9 cellular contexts compared by ENCODE assay signal in genomic region chr9:136089697-136090045, GRCh38. TPM values are rescaled to one million over a fixed set of nuclear protein-coding genes. Genes with fewer than 3 reads are reported as not detected.
DNase-seq lines count a peak whose midpoint lies in the region; ATAC-seq and TF ChIP-seq lines count a peak whose summit lies in the region.
"Had no signal": no experiment of that assay in that cellular context is flagged by ENCODE, and none has a peak within 500 bp of the region (broad histone marks: within the 10 kb centered on the region; RNA-seq: fewer than 3 reads in every experiment).

No MANE protein-coding gene starts in this region.

- intact Hi-C loops in activated CD8-positive, alpha-beta T cell treated with anti-CD3 and anti-CD28 coated beads for 36 hours (cut with micrococcal nuclease): loop anchor here (5.0 kb wide), 1 partner anchor 33 kb away; no protein-coding TSS in a partner anchor
- intact Hi-C loops in PC-3 (cut with micrococcal nuclease): loop anchor here (2.0 kb wide), 1 partner anchor 33 kb away; no protein-coding TSS in a partner anchor
- intact Hi-C loops in tibial artery (cut with DNase I; ENCODE audit: low total_unique reads): loop anchor here (5.0 kb wide), 2 partner anchors 33 to 37 kb away; no protein-coding TSS in a partner anchor

- ATAC-seq in activated CD8-positive, alpha-beta T cell treated with anti-CD3 and anti-CD28 coated beads for 36 hours: no peak
- ATAC-seq in activated CD8-positive, alpha-beta T cell treated with anti-CD3 and anti-CD28 coated beads, Interleukin-2, amount 10 ng/mL, durations not matched to agents 7 days and 5 days: no peak
- ATAC-seq in PC-3: no peak
- ATAC-seq in activated T-helper 17 cell treated with anti-CD3 and anti-CD28 coated beads, Interleukin-2, amount 50 U/mL, for 72 hours (replicated peaks): no peak
- ATAC-seq in GM21717 (IDR thresholded peaks at IDR 0.05; ENCODE audit: unreplicated experiment): no peak

- no peak overlapping the region for H3K27ac Mint-ChIP-seq in activated CD8-positive, alpha-beta T cell treated with anti-CD3 and anti-CD28 coated beads for 36 hours
- no peak overlapping the region for H3K27ac Mint-ChIP-seq in activated CD8-positive, alpha-beta T cell treated with anti-CD3 and anti-CD28 coated beads, Interleukin-2, amount 10 ng/mL, durations not matched to agents 7 days and 5 days
- no peak overlapping the region for H3K27ac Mint-ChIP-seq in T-helper 2 cell treated with Interferon-gamma antibody and Interleukin-4, amounts not matched to agents 5 μg/mL and 100 μg/mL, for 36 hours
- H3K27ac Mint-ChIP-seq in activated T-helper 17 cell treated with anti-CD3 and anti-CD28 coated beads, Interleukin-2, amount 50 U/mL, for 72 hours: no peak overlapping the region

- peaks cover 58% of the 10 kb centered on the region for H3K79me2 ChIP-seq in PC-3 (ENCODE audit: low read length)

- H3K9me3 ChIP-seq in PC-3 (ENCODE audit: low read length) (no peaks in the 10 kb centered on the region), tibial artery (no peaks in the 10 kb centered on the region)

- H3K4me3 ChIP-seq in PC-3 (ENCODE audit: low read length) (no peak overlapping the region), fibroblast of pulmonary artery (replicated peaks; ENCODE audit: low read depth, low read length) (no peak overlapping the region), tibial artery (no peak overlapping the region)

- no peaks in the 10 kb centered on the region for H3K27me3 Mint-ChIP-seq in activated CD8-positive, alpha-beta T cell treated with anti-CD3 and anti-CD28 coated beads for 36 hours
- H3K27me3 Mint-ChIP-seq in activated CD8-positive, alpha-beta T cell treated with anti-CD3 and anti-CD28 coated beads, Interleukin-2, amount 10 ng/mL, durations not matched to agents 7 days and 5 days (ENCODE audit: low read depth): no peaks in the 10 kb centered on the region
- peaks cover 8% of the 10 kb centered on the region for H3K27me3 Mint-ChIP-seq in T-helper 2 cell treated with Interferon-gamma antibody and Interleukin-4, amounts not matched to agents 5 μg/mL and 100 μg/mL, for 36 hours (ENCODE audit: low read depth)
- no peaks in the 10 kb centered on the region for H3K27me3 Mint-ChIP-seq in activated T-helper 17 cell treated with anti-CD3 and anti-CD28 coated beads, Interleukin-2, amount 50 U/mL, for 72 hours

- H3K36me3 ChIP-seq in PC-3 (ENCODE audit: low read depth, low read length): no peaks in the 10 kb centered on the region
- H3K36me3 ChIP-seq in tibial artery: peaks cover 0 to 3% (median 0%) of the 10 kb centered on the region in 3 donors

- no peak overlapping the region for H3K4me3 Mint-ChIP-seq in activated CD8-positive, alpha-beta T cell treated with anti-CD3 and anti-CD28 coated beads for 36 hours
- H3K4me3 Mint-ChIP-seq in activated CD8-positive, alpha-beta T cell treated with anti-CD3 and anti-CD28 coated beads, Interleukin-2, amount 10 ng/mL, durations not matched to agents 7 days and 5 days: no peak overlapping the region
- H3K4me3 Mint-ChIP-seq in T-helper 2 cell treated with Interferon-gamma antibody and Interleukin-4, amounts not matched to agents 5 μg/mL and 100 μg/mL, for 36 hours: no peak overlapping the region
- H3K4me3 Mint-ChIP-seq in activated T-helper 17 cell treated with anti-CD3 and anti-CD28 coated beads, Interleukin-2, amount 50 U/mL, for 72 hours: no peak overlapping the region

- H4K20me1 ChIP-seq in PC-3 (ENCODE audit: low read length): no peaks in the 10 kb centered on the region

- H3K27me3 ChIP-seq in PC-3 (ENCODE audit: low read length) (no peaks in the 10 kb centered on the region), tibial artery (no peaks in the 10 kb centered on the region)

- CTCF ChIA-PET in activated CD8-positive, alpha-beta T cell treated with anti-CD3 and anti-CD28 coated beads for 36 hours (lab: Charles Lee): interaction anchor here (1.1 to 4.2 kb wide), 8 partner anchors 23 to 122 kb away, joined by 3 to 54 read pairs (median 4); no protein-coding TSS in a partner anchor
- CTCF ChIA-PET in activated CD8-positive, alpha-beta T cell treated with anti-CD3 and anti-CD28 coated beads, Interleukin-2, amount 10 ng/mL, durations not matched to agents 7 days and 5 days (lab: Charles Lee): interaction anchor here (0.7 to 4.7 kb wide), 8 partner anchors 16 to 121 kb away, joined by 3 to 30 read pairs (median 3); no protein-coding TSS in a partner anchor
- CTCF ChIA-PET in PC-3 (lab: Charles Lee): interaction anchor here (0.6 kb wide), 5 partner anchors 18 to 813 kb away, joined by 3 to 6 read pairs (median 4); no protein-coding TSS in a partner anchor

- no peaks in the 10 kb centered on the region for H3F3A ChIP-seq in PC-3 (ENCODE audit: low read length, unreplicated experiment)

- H3K4me1 Mint-ChIP-seq in activated CD8-positive, alpha-beta T cell treated with anti-CD3 and anti-CD28 coated beads for 36 hours (ENCODE audit: low read depth): peaks cover 11% of the 10 kb centered on the region
- peaks cover 11% of the 10 kb centered on the region for H3K4me1 Mint-ChIP-seq in activated CD8-positive, alpha-beta T cell treated with anti-CD3 and anti-CD28 coated beads, Interleukin-2, amount 10 ng/mL, durations not matched to agents 7 days and 5 days (ENCODE audit: low read depth)
- H3K4me1 Mint-ChIP-seq in T-helper 2 cell treated with Interferon-gamma antibody and Interleukin-4, amounts not matched to agents 5 μg/mL and 100 μg/mL, for 36 hours (ENCODE audit: low read depth): peaks cover 4% of the 10 kb centered on the region
- H3K4me1 Mint-ChIP-seq in activated T-helper 17 cell treated with anti-CD3 and anti-CD28 coated beads, Interleukin-2, amount 50 U/mL, for 72 hours: peaks cover under 1% of the 10 kb centered on the region

- H3K36me3 Mint-ChIP-seq in activated CD8-positive, alpha-beta T cell treated with anti-CD3 and anti-CD28 coated beads for 36 hours (ENCODE audit: low read depth): no peaks in the 10 kb centered on the region
- no peaks in the 10 kb centered on the region for H3K36me3 Mint-ChIP-seq in activated CD8-positive, alpha-beta T cell treated with anti-CD3 and anti-CD28 coated beads, Interleukin-2, amount 10 ng/mL, durations not matched to agents 7 days and 5 days (ENCODE audit: low read depth)
- H3K36me3 Mint-ChIP-seq in T-helper 2 cell treated with Interferon-gamma antibody and Interleukin-4, amounts not matched to agents 5 μg/mL and 100 μg/mL, for 36 hours (ENCODE audit: low read depth): no peaks in the 10 kb centered on the region
- no peaks in the 10 kb centered on the region for H3K36me3 Mint-ChIP-seq in activated T-helper 17 cell treated with anti-CD3 and anti-CD28 coated beads, Interleukin-2, amount 50 U/mL, for 72 hours (ENCODE audit: low read depth)

- H3K4me2 ChIP-seq in PC-3 (ENCODE audit: low read length): no peak overlapping the region

- no peak overlapping the region for H3K9ac ChIP-seq in PC-3 (ENCODE audit: low read length)

- no peaks in the 10 kb centered on the region for H3K9me3 Mint-ChIP-seq in activated CD8-positive, alpha-beta T cell treated with anti-CD3 and anti-CD28 coated beads for 36 hours
- H3K9me3 Mint-ChIP-seq in activated CD8-positive, alpha-beta T cell treated with anti-CD3 and anti-CD28 coated beads, Interleukin-2, amount 10 ng/mL, durations not matched to agents 7 days and 5 days (ENCODE audit: insufficient read depth): no peaks in the 10 kb centered on the region
- no peaks in the 10 kb centered on the region for H3K9me3 Mint-ChIP-seq in T-helper 2 cell treated with Interferon-gamma antibody and Interleukin-4, amounts not matched to agents 5 μg/mL and 100 μg/mL, for 36 hours
- no peaks in the 10 kb centered on the region for H3K9me3 Mint-ChIP-seq in activated T-helper 17 cell treated with anti-CD3 and anti-CD28 coated beads, Interleukin-2, amount 50 U/mL, for 72 hours

- H3K27ac ChIP-seq in PC-3 (ENCODE audit: low read length) (no peak overlapping the region), tibial artery (peak overlapping the region; percentile 96)

- peak; percentile 5 for DNase-seq in activated CD8-positive, alpha-beta T cell treated with anti-CD3 and anti-CD28 coated beads for 36 hours
- DNase-seq in activated CD8-positive, alpha-beta T cell treated with anti-CD3 and anti-CD28 coated beads, Interleukin-2, amount 10 ng/mL, durations not matched to agents 7 days and 5 days: no peak
- DNase-seq in PC-3 (peak; percentile 35), fibroblast of pulmonary artery (ENCODE audit: low read depth) (peak; percentile 67), tibial artery (no peak)
- DNase-seq in T-helper 2 cell treated with Interferon-gamma antibody and Interleukin-4, amounts not matched to agents 5 μg/mL and 100 μg/mL, for 36 hours (ENCODE audit: low spot score): no peak
- DNase-seq: NCI-H774 had no signal

- BruUV-seq in PC-3 (replicated peaks; lab: Mats Ljungman, UMichigan): no TSS peak

- H3K4me1 ChIP-seq in PC-3 (ENCODE audit: insufficient read depth, low read length) (peaks cover 9% of the 10 kb centered on the region; the same call in 1 of the 2 replicates), tibial artery (peaks cover 25 to 90% (median 86%) of the 10 kb centered on the region in 4 donors)

- TF ChIP-seq CTCF in activated CD8-positive, alpha-beta T cell treated with anti-CD3 and anti-CD28 coated beads for 36 hours (IDR thresholded peaks at IDR 0.05): peak; percentile 58
- TF ChIP-seq CTCF in PC-3 (conservative IDR thresholded peaks at IDR 0.05; ENCODE audit: low read depth, low read length) (peak; percentile 57), fibroblast of pulmonary artery (IDR thresholded peaks at IDR 0.05; ENCODE audit: low read length, missing control alignments) (peak; percentile 47), tibial artery (IDR thresholded peaks at IDR 0.05) (peak; percentile 32 to 37)

- H3K9me2 ChIP-seq in PC-3 (replicated peaks; ENCODE audit: low read length): no peaks in the 10 kb centered on the region

- no peak overlapping the region for H2AFZ ChIP-seq in PC-3 (ENCODE audit: low read length)

- POLR2A ChIA-PET in activated CD8-positive, alpha-beta T cell treated with anti-CD3 and anti-CD28 coated beads for 36 hours (lab: Charles Lee): interaction anchor here (0.6 to 1.1 kb wide), 2 partner anchors 14 to 24 kb away, joined by 3 read pairs; no protein-coding TSS in a partner anchor
- POLR2A ChIA-PET in activated CD8-positive, alpha-beta T cell treated with anti-CD3 and anti-CD28 coated beads, Interleukin-2, amount 10 ng/mL, durations not matched to agents 7 days and 5 days (lab: Charles Lee): no interaction called here
- POLR2A ChIA-PET in PC-3 (lab: Charles Lee; ENCODE audit: unreplicated experiment): no interaction called here

RNA-seq across cellular contexts. Expression of gene NACC2, which starts 5.4 kb away (rescaled TPM):
- total RNA-seq in activated CD8-positive, alpha-beta T cell treated with anti-CD3 and anti-CD28 coated beads for 36 hours: 1 to 10 TPM; 6.0 to 6.2 TPM
- total RNA-seq in activated CD8-positive, alpha-beta T cell treated with anti-CD3 and anti-CD28 coated beads, Interleukin-2, amount 10 ng/mL, durations not matched to agents 7 days and 5 days: 1 to 10 TPM; 5.6 to 6.4 TPM
- total RNA-seq in PC-3 (2014; rRNA removed): 12.3 and 16.5 TPM in 2 replicates
- 1 to 10 TPM; 7.8 to 9.7 TPM for total RNA-seq in activated T-helper 17 cell treated with anti-CD3 and anti-CD28 coated beads, Interleukin-2, amount 50 U/mL, for 72 hours

RNA-seq across cellular contexts. Expression of gene TMEM250, which starts 29.0 kb away (rescaled TPM):
- 10 to 100 TPM; 24.4 to 25.9 TPM for total RNA-seq in activated CD8-positive, alpha-beta T cell treated with anti-CD3 and anti-CD28 coated beads for 36 hours
- total RNA-seq in activated CD8-positive, alpha-beta T cell treated with anti-CD3 and anti-CD28 coated beads, Interleukin-2, amount 10 ng/mL, durations not matched to agents 7 days and 5 days: 10 to 100 TPM; 56.5 to 57.0 TPM
- total RNA-seq in PC-3 (2014; rRNA removed): 62.3 and 64.7 TPM in 2 replicates
- 10 to 100 TPM; 28.2 to 37.7 TPM for total RNA-seq in activated T-helper 17 cell treated with anti-CD3 and anti-CD28 coated beads, Interleukin-2, amount 50 U/mL, for 72 hours

Comparison
In these comparisons a context has a peak if more than half of its experiments do, and no peak if none do; other contexts are left out.
1. DNase-seq: peak in activated CD8-positive, alpha-beta T cell treated with anti-CD3 and anti-CD28 coated beads for 36 hours (single experiment), PC-3 (single experiment) and fibroblast of pulmonary artery (single experiment); none in activated CD8-positive, alpha-beta T cell treated with anti-CD3 and anti-CD28 coated beads, Interleukin-2, amount 10 ng/mL, durations not matched to agents 7 days and 5 days (single experiment), tibial artery (0 of 2) and T-helper 2 cell treated with Interferon-gamma antibody and Interleukin-4, amounts not matched to agents 5 μg/mL and 100 μg/mL, for 36 hours (single experiment).
2. Peak in every context shown above with its lines, with median percentiles within 50 percentile points of each other: CTCF ChIP-seq.